In the genomic region with DNA sequence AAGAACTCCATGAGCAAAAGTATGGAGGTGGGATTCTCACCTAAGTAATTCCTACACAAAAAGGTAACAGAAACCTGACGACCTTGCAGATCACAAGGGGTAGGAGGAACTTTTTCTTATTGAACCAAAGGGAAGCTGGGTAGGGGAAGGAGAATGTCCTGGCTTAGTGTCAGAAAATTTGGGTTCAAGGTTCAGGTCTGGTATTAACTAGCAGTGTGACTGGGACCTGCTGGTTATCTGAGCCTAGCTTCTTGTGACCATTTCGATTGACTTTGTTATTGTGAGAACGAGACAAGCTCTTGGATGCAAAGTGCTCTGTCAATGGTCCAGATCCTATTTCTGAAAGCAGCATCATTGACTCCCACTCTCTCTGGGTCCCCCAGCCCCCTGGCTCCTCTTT, we compare ENCODE assay signal across 21 cellular contexts. TPM values are rescaled to one million over a fixed set of nuclear protein-coding genes. Genes with fewer than 3 reads are reported as not detected.
DNase-seq lines count a peak whose midpoint lies in the region; ATAC-seq, FAIRE-seq and TF ChIP-seq lines count a peak whose summit lies in the region.
"Had no signal": no experiment of that assay in that cellular context is flagged by ENCODE, and none has a peak within 500 bp of the region (broad histone marks: within the 10 kb centered on the region; RNA-seq: fewer than 3 reads in every experiment).

No MANE protein-coding gene starts in this region.

- H3K36me3 Mint-ChIP-seq in MCF 10A (ENCODE audit: insufficient read depth, unreplicated experiment): peaks cover 5% of the 10 kb centered on the region
- H3K36me3 Mint-ChIP-seq: CD4-positive, CD25-positive, alpha-beta regulatory T cell had no signal

- H3K9me3 Mint-ChIP-seq in MCF 10A (ENCODE audit: unreplicated experiment): no peaks in the 10 kb centered on the region
- H3K9me3 Mint-ChIP-seq: CD4-positive, CD25-positive, alpha-beta regulatory T cell had no signal

- no peaks in the 10 kb centered on the region for H3K9me1 ChIP-seq in keratinocyte (ENCODE audit: control insufficient read depth, extremely low read depth, insufficient read depth, low read length)

- no peaks in the 10 kb centered on the region for H3K36me3 ChIP-seq in breast epithelium
- H3K36me3 ChIP-seq in RWPE2 (ENCODE audit: low read depth): no peaks in the 10 kb centered on the region
- no peaks in the 10 kb centered on the region for H3K36me3 ChIP-seq in keratinocyte (ENCODE audit: control insufficient read depth in 2 of 2, extremely low read depth in 1 of 2, insufficient read depth in 2 of 2, low read length in 2 of 2)
- H3K36me3 ChIP-seq: BE2C, HAP-1 had no signal

- no peaks in the 10 kb centered on the region for H3K27me3 Mint-ChIP-seq in MCF 10A (ENCODE audit: insufficient read depth, unreplicated experiment)

- ATAC-seq in RWPE2 (ENCODE audit: low read depth): no peak
- no peak for ATAC-seq in GM21825 (IDR thresholded peaks at IDR 0.05; ENCODE audit: unreplicated experiment)

- peaks cover 33% of the 10 kb centered on the region for H3K4me1 Mint-ChIP-seq in MCF 10A (ENCODE audit: insufficient read depth, unreplicated experiment)

- no TSS peak for BruUV-seq in MCF 10A (replicated peaks; lab: Mats Ljungman, UMichigan)

- H3K27ac Mint-ChIP-seq in MCF 10A (ENCODE audit: low read depth, unreplicated experiment): peak overlapping the region; percentile 17

- H3K9ac ChIP-seq in keratinocyte (ENCODE audit: control insufficient read depth, extremely low read depth, insufficient read depth, low read length): no peak overlapping the region

- H3K9me3 ChIP-seq in breast epithelium (no peaks in the 10 kb centered on the region), RWPE2 (ENCODE audit: severe bottlenecking) (no peaks in the 10 kb centered on the region), keratinocyte (ENCODE audit: control insufficient read depth, low read depth, low read length) (no peaks in the 10 kb centered on the region)
- H3K9me3 ChIP-seq: BE2C, HAP-1 had no signal

- no peak for DNase-seq in MCF 10A (ENCODE audit: unreplicated experiment)
- DNase-seq in breast epithelium (ENCODE audit: low spot score in 2 of 2): no peak
- no peak for DNase-seq in RWPE2 (ENCODE audit: low spot score)
- DNase-seq in keratinocyte (ENCODE audit: low read depth, low spot score): no peak
- DNase-seq in NCI-H446 (lab: John Stamatoyannopoulos, UW): no peak
- no peak for DNase-seq in activated CD8-positive, alpha-beta memory T cell treated with anti-CD3 and anti-CD28 coated beads for 24 hours
- DNase-seq in activated effector memory CD4-positive, alpha-beta T cell treated with Interleukin-2 at 50 U/mL for 16 hours: no peak
- DNase-seq: BE2C; CD4-positive, CD25-positive, alpha-beta regulatory T cell; COR-L47; DMS153; GDM1; KBM-7; NCI-H1417 treated with DMSO at 0.1 percent for 48 hours; NCI-H187 treated with DMSO at 0.1 percent for 48 hours; NCI-H526; Right ventricle myocardium superior had no signal

- POLR2A ChIA-PET in MCF 10A (lab: Yijun Ruan, JAX): interaction anchor here (0.6 to 2.2 kb wide), 2 partner anchors 9 to 58 kb away, joined by 3 to 8 read pairs; no protein-coding TSS in a partner anchor

- H3K27ac ChIP-seq in breast epithelium (no peak overlapping the region), RWPE2 (ENCODE audit: poor library complexity, severe bottlenecking) (peak overlapping the region; percentile 20), keratinocyte (ENCODE audit: control insufficient read depth, insufficient read depth, low read length) (no peak overlapping the region)
- H3K27ac ChIP-seq: 22Rv1 had no signal

- no peaks in the 10 kb centered on the region for H3K27me3 ChIP-seq in breast epithelium
- H3K27me3 ChIP-seq in RWPE2 (ENCODE audit: insufficient read depth, poor library complexity, severe bottlenecking): no peaks in the 10 kb centered on the region
- H3K27me3 ChIP-seq in keratinocyte (ENCODE audit: control insufficient read depth, extremely low read depth, insufficient read depth, low read length): no peaks in the 10 kb centered on the region
- H3K27me3 ChIP-seq: BE2C had no signal

- no peaks in the 10 kb centered on the region for H4K20me1 ChIP-seq in keratinocyte (ENCODE audit: control insufficient read depth, extremely low read depth, insufficient read depth, low read length)

- H3K4me1 ChIP-seq in breast epithelium (no peaks in the 10 kb centered on the region), RWPE2 (ENCODE audit: insufficient read depth, poor library complexity, severe bottlenecking) (peaks cover 24% of the 10 kb centered on the region), keratinocyte (ENCODE audit: control insufficient read depth, extremely low read depth, insufficient read depth, low read length) (peaks cover 30% of the 10 kb centered on the region)
- H3K4me1 ChIP-seq: BE2C had no signal

- H3K4me2 ChIP-seq in keratinocyte (ENCODE audit: control insufficient read depth, extremely low read depth, insufficient read depth, low read depth, low read length): peak overlapping the region; percentile 18

- H3K4me3 ChIP-seq in breast epithelium: no peak overlapping the region
- no peak overlapping the region for H3K4me3 ChIP-seq in RWPE2 (ENCODE audit: severe bottlenecking)
- no peak overlapping the region for H3K4me3 ChIP-seq in keratinocyte (ENCODE audit: control insufficient read depth in 2 of 3, extremely low read depth in 1 of 3, insufficient read depth in 2 of 3, low read depth in 1 of 3, low read length in 3 of 3)
- H3K4me3 ChIP-seq: HAP-1 had no signal

- H3K79me2 ChIP-seq in keratinocyte (ENCODE audit: control insufficient read depth, insufficient read depth, low read length): no peaks in the 10 kb centered on the region

- no peak overlapping the region for H2AFZ ChIP-seq in keratinocyte (ENCODE audit: control insufficient read depth, low read length)

- TF ChIP-seq POLR2A in breast epithelium (IDR thresholded peaks at IDR 0.05): no peak

- no peak overlapping the region for H3K4me3 Mint-ChIP-seq in MCF 10A (ENCODE audit: unreplicated experiment)

- CTCF ChIA-PET in MCF 10A (lab: Yijun Ruan, JAX): interaction anchor here (0.6 to 10.7 kb wide), 3 partner anchors 12 to 428 kb away, joined by 3 to 107 read pairs (median 3); no protein-coding TSS in a partner anchor

- dilution Hi-C loops in keratinocyte (cut with MboI; ENCODE audit: extremely low pct_ligation_motif_present, low sequenced_read_pairs): no loop called here

- TF ChIP-seq CTCF in MCF 10A (IDR thresholded peaks at IDR 0.05; ENCODE audit: unreplicated experiment) (no peak), breast epithelium (IDR thresholded peaks at IDR 0.05) (no peak), RWPE2 (IDR thresholded peaks at IDR 0.05; ENCODE audit: poor library complexity, severe bottlenecking) (no peak), keratinocyte (optimal IDR thresholded peaks at IDR 0.05 in 1 of 3, IDR thresholded peaks at IDR 0.05 in 1 of 3, conservative IDR thresholded peaks at IDR 0.05 in 1 of 3; ENCODE audit: extremely low read depth in 1 of 3, insufficient read depth in 2 of 3, low read length in 3 of 3) (no peak)

- FAIRE-seq in keratinocyte (lab: Jason Lieb, UNC): no peak
- FAIRE-seq: RCC 7860 had no signal

- intact Hi-C loops in MCF 10A (cut with micrococcal nuclease): no loop called here
- intact Hi-C loops in breast epithelium (cut with DNase I; ENCODE audit: low total_unique reads): no loop called here

RNA-seq across cellular contexts. Expression of gene SNX27, which starts 5.0 kb away (rescaled TPM):
- total RNA-seq in MCF 10A (2022): 36.9 and 43.1 TPM in 2 replicates
- total RNA-seq in breast epithelium: 10 to 100 TPM; 41.3 to 46.8 (median 43.6) TPM
- polyA plus RNA-seq in keratinocyte: 10.2 to 17.3 TPM (median 15.7 TPM) in 3 replicates
- polyA plus RNA-seq in keratinocyte (2011; ENCODE audit: low read depth): 12.4 TPM
- 9.5 and 16.8 TPM in 2 replicates for polyA plus RNA-seq in keratinocyte (2011; cell fraction: cytosol; rRNA removed)
- polyA plus RNA-seq in keratinocyte (2011; cell fraction: nucleus; rRNA removed): 21.6 and 22.5 TPM in 2 replicates
- polyA plus RNA-seq in keratinocyte (2012; ENCODE audit: low replicate concordance): 8.4 and 9.4 TPM in 2 replicates
- polyA minus RNA-seq in keratinocyte: 19.2 to 39.2 TPM (median 20.6 TPM) in 3 replicates
- polyA minus RNA-seq in keratinocyte (2011; cell fraction: cytosol; rRNA and poly(A)+ RNA removed): 16.7 TPM
- polyA minus RNA-seq in keratinocyte (2011; cell fraction: nucleus; rRNA and poly(A)+ RNA removed): 14.8 and 33.8 TPM in 2 replicates
